In the genomic region with DNA sequence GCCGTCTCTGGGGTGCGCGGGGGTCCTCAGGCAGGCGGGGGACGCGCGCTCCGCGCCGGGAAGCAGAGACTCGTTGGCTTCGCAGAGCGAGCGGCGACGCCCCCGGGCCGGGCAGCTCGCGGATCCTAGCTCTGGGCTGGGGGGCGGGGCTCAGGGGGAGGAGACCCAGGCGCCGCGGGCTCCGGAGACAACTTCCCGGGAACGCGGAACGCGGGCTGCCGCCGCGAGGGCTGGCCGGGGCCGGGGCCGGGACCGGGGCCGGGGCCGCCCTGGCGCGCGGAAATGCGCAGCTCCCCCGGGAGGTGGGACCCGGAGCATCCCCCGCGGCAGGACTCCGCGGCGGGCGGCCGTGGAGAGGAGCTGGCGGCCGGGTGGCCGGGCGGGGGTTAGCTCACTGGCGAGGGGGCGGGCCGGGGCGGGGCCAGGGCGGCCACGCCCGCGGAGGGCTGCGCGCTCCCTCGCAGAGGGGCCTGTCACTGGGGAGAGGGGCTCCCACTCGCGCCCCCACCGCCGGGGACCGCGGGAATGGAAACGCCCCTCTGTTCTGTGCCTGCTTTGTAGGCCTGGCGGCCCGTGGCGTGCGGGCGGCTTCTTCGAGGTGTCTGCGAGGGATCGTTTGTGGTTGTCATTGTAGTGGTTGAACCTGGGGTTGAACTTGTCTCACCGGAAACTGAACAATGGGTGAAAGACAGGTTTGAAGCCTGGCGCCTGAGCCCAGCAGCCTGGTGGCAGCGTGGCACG, we compare ENCODE assay signal across 9 cellular contexts. TPM values are rescaled to one million over a fixed set of nuclear protein-coding genes. Genes with fewer than 3 reads are reported as not detected.
DNase-seq lines count a peak whose midpoint lies in the region; ATAC-seq, FAIRE-seq and TF ChIP-seq lines count a peak whose summit lies in the region.
"Had no signal": no experiment of that assay in that cellular context is flagged by ENCODE, and none has a peak within 500 bp of the region (broad histone marks: within the 10 kb centered on the region; RNA-seq: fewer than 3 reads in every experiment).

A gene (minus strand): TSS at position 98 of the 741 bp plus-strand sequence.

- DNase-seq in AG08395 (ENCODE audit: low spot score) (peak; percentile 66), NOMO-1 treated with dmso at 0.1 percent for 144 hours (lab: John Stamatoyannopoulos, UW; ENCODE audit: unreplicated experiment) (peak; percentile 45), keratinocyte (ENCODE audit: low read depth, low spot score) (no peak), DMS153 (lab: John Stamatoyannopoulos, UW) (no peak), COLO829 (ENCODE audit: low spot score) (no peak)
- DNase-seq in stimulated activated CD8-positive, alpha-beta memory T cell treated with anti-CD3 and anti-CD28 coated beads, Interleukin-12 subunit alpha, Interleukin-12 subunit beta, amount 100 ng/mL, for 4 hours (ENCODE audit: low read depth): peak; percentile 45

- H3K9me3 Mint-ChIP-seq in brain: peaks cover 22 to 37% (median 30%) of the 10 kb centered on the region in 5 experiments

- no peaks in the 10 kb centered on the region for H3K9me1 ChIP-seq in keratinocyte (ENCODE audit: control insufficient read depth, extremely low read depth, insufficient read depth, low read length)

- peaks cover 21% of the 10 kb centered on the region for H3K4me1 Mint-ChIP-seq in brain

- H3K36me3 ChIP-seq in keratinocyte (ENCODE audit: control insufficient read depth in 2 of 2, extremely low read depth in 1 of 2, insufficient read depth in 2 of 2, low read length in 2 of 2): no peaks in the 10 kb centered on the region

- dilution Hi-C loops in keratinocyte (cut with MboI; ENCODE audit: extremely low pct_ligation_motif_present, low sequenced_read_pairs): no loop called here

- H3K4me3 ChIP-seq in keratinocyte (ENCODE audit: control insufficient read depth in 2 of 3, extremely low read depth in 1 of 3, insufficient read depth in 2 of 3, low read depth in 1 of 3, low read length in 3 of 3): peak within 1 kb of the TSS in 2 of 3 experiments; percentile 20 to 49

- H3K27ac Mint-ChIP-seq in brain: peak within 1 kb of the TSS; percentile 17 to 84 (median 60)

- H3K36me3 Mint-ChIP-seq in brain: peaks cover 34% of the 10 kb centered on the region

- H3K79me2 ChIP-seq in keratinocyte (ENCODE audit: control insufficient read depth, insufficient read depth, low read length): no peaks in the 10 kb centered on the region

- no peak for FAIRE-seq in keratinocyte (lab: Jason Lieb, UNC)

- no peak within 1 kb of the TSS for H3K27ac ChIP-seq in keratinocyte (ENCODE audit: control insufficient read depth, insufficient read depth, low read length)
- H3K27ac ChIP-seq: epithelial cell of prostate had no signal

- peaks cover 2% of the 10 kb centered on the region for H3K9me3 ChIP-seq in keratinocyte (ENCODE audit: control insufficient read depth, low read depth, low read length)

- H3K4me3 Mint-ChIP-seq in brain: peak within 1 kb of the TSS; percentile 84 to 90 (median 85)

- H3K27me3 ChIP-seq in keratinocyte (ENCODE audit: control insufficient read depth, extremely low read depth, insufficient read depth, low read length): peaks cover 29% of the 10 kb centered on the region

- peak; percentile 71 for ATAC-seq in GM19372 (IDR thresholded peaks at IDR 0.05; ENCODE audit: low read depth, unreplicated experiment)

- no peak within 1 kb of the TSS for H2AFZ ChIP-seq in keratinocyte (ENCODE audit: control insufficient read depth, low read length)

- peaks cover 15% of the 10 kb centered on the region for H3K27me3 Mint-ChIP-seq in brain

- H3K4me2 ChIP-seq in keratinocyte (ENCODE audit: control insufficient read depth, extremely low read depth, insufficient read depth, low read depth, low read length): peak within 1 kb of the TSS; percentile 62

- TF ChIP-seq CTCF in brain (conservative IDR thresholded peaks at IDR 0.05) (no peak), keratinocyte (optimal IDR thresholded peaks at IDR 0.05 in 1 of 3, IDR thresholded peaks at IDR 0.05 in 1 of 3, conservative IDR thresholded peaks at IDR 0.05 in 1 of 3; ENCODE audit: extremely low read depth in 1 of 3, insufficient read depth in 2 of 3, low read length in 3 of 3) (no peak)

- H4K20me1 ChIP-seq in keratinocyte (ENCODE audit: control insufficient read depth, extremely low read depth, insufficient read depth, low read length): no peaks in the 10 kb centered on the region

- no peaks in the 10 kb centered on the region for H3K4me1 ChIP-seq in keratinocyte (ENCODE audit: control insufficient read depth, extremely low read depth, insufficient read depth, low read length)

- no peak within 1 kb of the TSS for H3K9ac ChIP-seq in keratinocyte (ENCODE audit: control insufficient read depth, extremely low read depth, insufficient read depth, low read length)

RNA-seq across cellular contexts. Expression of the gene that starts here (rescaled TPM):
- polyA plus RNA-seq in brain (ENCODE audit: insufficient read depth, low read depth, low replicate concordance) (60.2 TPM), keratinocyte (0.10 to 0.17 TPM (median 0.14 TPM) in 3 replicates)
- 22.9 TPM for polyA plus RNA-seq in keratinocyte (2011; ENCODE audit: low read depth)
- 0.14 and 0.16 TPM in 2 replicates for polyA plus RNA-seq in keratinocyte (2011; cell fraction: cytosol; rRNA removed)
- 0.17 and 0.45 TPM in 2 replicates for polyA plus RNA-seq in keratinocyte (2011; cell fraction: nucleus; rRNA removed)
- polyA plus RNA-seq in keratinocyte (2012; ENCODE audit: low replicate concordance): 0.16 and 3.4 TPM in 2 replicates
- polyA minus RNA-seq in keratinocyte: 0.16 to 0.38 TPM (median 0.26 TPM) in 3 replicates
- not detected for polyA minus RNA-seq in keratinocyte (2011; cell fraction: cytosol; rRNA and poly(A)+ RNA removed)
- polyA minus RNA-seq in keratinocyte (2011; cell fraction: nucleus; rRNA and poly(A)+ RNA removed): 0.16 and 0.21 TPM in 2 replicates

Comparison
In these comparisons a context has a peak if more than half of its experiments do, and no peak if none do; other contexts are left out.
1. DNase-seq: peak in AG08395 (single experiment), NOMO-1 treated with dmso at 0.1 percent for 144 hours (single experiment) and stimulated activated CD8-positive, alpha-beta memory T cell treated with anti-CD3 and anti-CD28 coated beads, Interleukin-12 subunit alpha, Interleukin-12 subunit beta, amount 100 ng/mL, for 4 hours (single experiment); none in keratinocyte (single experiment), DMS153 (single experiment) and COLO829 (single experiment).